8 cellular contexts compared by ENCODE assay signal in genomic region chr1:172394167-172394751, GRCh38. TPM values are rescaled to one million over a fixed set of nuclear protein-coding genes. Genes with fewer than 3 reads are reported as not detected.
A peak's percentile ranks its signal among the peaks of the same experiment; 100 is the strongest.
DNase-seq lines count a peak whose midpoint lies in the region; ATAC-seq lines count a peak whose summit lies in the region.

No MANE protein-coding gene starts in this region.

- peak overlapping the region; percentile 46 for H3K27ac ChIP-seq in right cardiac atrium (ENCODE audit: low read length)

- ATAC-seq in right cardiac atrium (no peak), HG03571 (IDR thresholded peaks at IDR 0.05; ENCODE audit: unreplicated experiment) (peak; percentile 71)

- intact Hi-C loops in right cardiac atrium (cut with DNase I): loop anchor here (10.0 kb wide), 2 partner anchors 249 to 389 kb away; no protein-coding TSS in a partner anchor
- intact Hi-C loops in cardiac septum (cut with DNase I): loop anchor here (10.0 kb wide), 1 partner anchor 109 kb away; no protein-coding TSS in a partner anchor

- DNase-seq in right cardiac atrium (peak in 1 of 3 donors; percentile 29), cardiac septum (ENCODE audit: low spot score) (no peak), activated T-cell treated with anti-CD3 and anti-CD28 coated beads for 48 hours (ENCODE audit: low read depth) (peak; percentile 44), glomerular visceral epithelial cell (ENCODE audit: extremely low spot score) (peak; percentile 43), HuH-7 (ENCODE audit: low spot score) (no peak), HPDE6-E6E7 (ENCODE audit: extremely low spot score) (no peak)
- peak; percentile 36 for DNase-seq in stimulated activated CD8-positive, alpha-beta memory T cell treated with anti-CD3 and anti-CD28 coated beads, Interleukin-12 subunit alpha, Interleukin-12 subunit beta, amount 100 ng/mL, for 1 hour (ENCODE audit: low read depth)

- peak overlapping the region; percentile 28 for H3K4me3 ChIP-seq in right cardiac atrium (ENCODE audit: low read length)

- H3K9me3 ChIP-seq in right cardiac atrium (ENCODE audit: control insufficient read depth, low read length): no peaks in the 10 kb centered on the region

- whole genome bisulfite sequencing in right cardiac atrium: 42% methylated on average over 4 of the region's 4 CpGs

- no peaks in the 10 kb centered on the region for H3K27me3 ChIP-seq in right cardiac atrium (ENCODE audit: control insufficient read depth, insufficient read depth)

- H3K4me1 ChIP-seq in right cardiac atrium (ENCODE audit: control insufficient read depth, insufficient read depth, low read length): peaks cover 4% of the 10 kb centered on the region

RNA-seq across cellular contexts. Expression of gene C1orf105, which starts 26.2 kb away (rescaled TPM):
- 10 to 100 TPM in 3 of 4 donors, 1 to 10 TPM in 1; 3.2 to 19.1 (median 12.4) TPM for total RNA-seq in right cardiac atrium
- 21.5 TPM for polyA plus RNA-seq in right cardiac atrium
- total RNA-seq in cardiac septum: 6.5 TPM

RNA-seq across cellular contexts. Expression of gene PIGC, which starts 49.6 kb away (rescaled TPM):
- total RNA-seq in right cardiac atrium: 10 to 100 TPM; 15.0 to 19.1 (median 18.5) TPM
- 20.6 TPM for polyA plus RNA-seq in right cardiac atrium
- 11.5 TPM for total RNA-seq in cardiac septum

Comparison
In these comparisons a context has a peak if more than half of its experiments do, and no peak if none do; other contexts are left out.
1. DNase-seq: peak in activated T-cell treated with anti-CD3 and anti-CD28 coated beads for 48 hours (single experiment), glomerular visceral epithelial cell (single experiment) and stimulated activated CD8-positive, alpha-beta memory T cell treated with anti-CD3 and anti-CD28 coated beads, Interleukin-12 subunit alpha, Interleukin-12 subunit beta, amount 100 ng/mL, for 1 hour (single experiment); none in cardiac septum (single experiment), HuH-7 (single experiment) and HPDE6-E6E7 (single experiment).